Comparison of ENCODE assay signal across 15 cellular contexts in the genomic region with DNA sequence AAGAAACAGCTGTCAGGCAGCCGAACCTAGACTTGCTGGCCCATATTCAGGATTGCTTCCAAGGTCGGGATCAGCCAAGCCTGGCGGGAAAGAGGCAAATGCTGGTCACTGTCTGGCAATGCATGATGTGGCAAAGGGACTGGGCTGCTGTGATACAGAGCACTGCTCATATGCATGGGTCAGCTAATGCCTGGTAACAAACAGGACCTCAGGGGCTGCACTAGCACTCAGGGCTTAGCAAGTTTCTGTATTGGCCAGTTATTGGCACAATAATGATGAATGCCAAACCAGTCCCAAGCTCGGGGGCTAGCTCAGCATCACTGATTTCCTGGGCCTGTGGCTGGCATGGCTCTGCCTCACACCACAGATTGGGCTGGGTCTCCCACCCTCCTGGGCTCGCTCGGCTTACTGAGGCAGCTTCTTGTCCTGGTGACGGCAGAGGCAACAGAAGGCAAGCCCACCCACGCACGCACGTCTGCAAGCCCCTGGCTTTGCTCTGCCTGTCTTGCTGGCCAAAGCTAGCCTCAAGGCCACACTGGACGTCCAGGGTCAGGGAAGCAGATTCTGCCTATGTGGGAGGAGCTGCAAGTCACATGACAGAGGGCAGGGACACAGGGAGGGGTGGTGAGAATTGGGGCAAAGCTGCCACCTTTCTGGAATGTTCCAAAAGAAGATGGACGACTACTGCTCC. TPM values are rescaled to one million over a fixed set of nuclear protein-coding genes. Genes with fewer than 3 reads are reported as not detected.
DNase-seq lines count a peak whose midpoint lies in the region; ATAC-seq, FAIRE-seq and TF ChIP-seq lines count a peak whose summit lies in the region.
"Had no signal": no experiment of that assay in that cellular context is flagged by ENCODE, and none has a peak within 500 bp of the region (broad histone marks: within the 10 kb centered on the region; RNA-seq: fewer than 3 reads in every experiment).

No MANE protein-coding gene starts in this region.

- H3K4me3 Mint-ChIP-seq in natural killer cell treated with Interleukin-12 subunit alpha and Interleukin-12 subunit beta and Interleukin-15 and Interleukin-18, amount 100 ng/mL, for 72 hours = no peak overlapping the region
- no peak overlapping the region for H3K4me3 Mint-ChIP-seq in natural killer cell
- H3K4me3 Mint-ChIP-seq: CD4-positive, CD25-positive, alpha-beta regulatory T cell had no signal

- intact Hi-C loops in natural killer cell (cut with micrococcal nuclease) = no loop called here
- intact Hi-C loops in sciatic nerve (cut with DNase I) = no loop called here

- H3K27me3 ChIP-seq in H1 (replicated peaks in 1 of 4; ENCODE audit: control insufficient read depth in 3 of 4, extremely low read depth in 1 of 4, insufficient read depth in 3 of 4, low read length in 3 of 4) = peaks cover 0 to 2% (median 0%) of the 10 kb centered on the region in 4 experiments; a peak in 1 of 7 replicates

- H3K9me3 ChIP-seq in H1 (ENCODE audit: insufficient read depth in 2 of 2, low read depth in 1 of 2, low read length in 1 of 2) = 0 out of 4 replicates have a peak, but pooled peaks cover 0 to 2% of the 10 kb centered on the region in 2 experiments
- H3K9me3 ChIP-seq: BLaER1 treated with 17β-estradiol and CSF1 and Interleukin-3, amounts not matched to agents 10 nM and 100 nM had no signal

- no peak overlapping the region for H2BK5ac ChIP-seq in H1 (ENCODE audit: low read depth, low read length)

- H3K23me2 ChIP-seq in H1 (ENCODE audit: low read depth, low read length) = peaks cover 4% of the 10 kb centered on the region; the same call in 1 of the 2 replicates

- ATAC-seq in natural killer cell treated with Interleukin-12 subunit alpha and Interleukin-12 subunit beta and Interleukin-15 and Interleukin-18, amount 100 ng/mL, for 72 hours = no peak
- ATAC-seq in natural killer cell (no peak), sciatic nerve (peak; percentile 14), GM21528 (IDR thresholded peaks at IDR 0.05; ENCODE audit: low FRiP score, unreplicated experiment) (no peak)
- no peak for ATAC-seq in activated naive CD4-positive, alpha-beta T cell treated with anti-CD3 and anti-CD28 coated beads, Interleukin-2, amount 50 U/mL, for 72 hours

- no peak overlapping the region for H4K91ac ChIP-seq in H1 (replicated peaks; ENCODE audit: insufficient read length, low read length)

- CTCF ChIA-PET in H1 (lab: Charles Lee; ENCODE audit: partially characterized antibody) = interaction anchor here (0.8 to 1.5 kb wide), 4 partner anchors 14 to 52 kb away, joined by 3 to 4 read pairs (median 3); no protein-coding TSS in a partner anchor

- H2BK15ac ChIP-seq in H1 (ENCODE audit: low read length) = no peak overlapping the region

- no peak overlapping the region for H3K56ac ChIP-seq in H1 (replicated peaks; ENCODE audit: insufficient read length, low read depth, low read length)

- peak; percentile 54 for DNase-seq in natural killer cell treated with Interleukin-12 subunit alpha and Interleukin-12 subunit beta and Interleukin-15 and Interleukin-18, amount 100 ng/mL, for 72 hours (ENCODE audit: low spot score)
- no peak for DNase-seq in natural killer cell
- DNase-seq in H1 (ENCODE audit: low read depth in 1 of 2, low spot score in 2 of 2) = no peak
- DNase-seq in sciatic nerve (ENCODE audit: low spot score) = no peak
- DNase-seq in activated naive CD4-positive, alpha-beta T cell treated with anti-CD3 and anti-CD28 coated beads, Interleukin-2, amount 50 U/mL, for 72 hours (ENCODE audit: low spot score in 2 of 2) = no peak
- DNase-seq in LoVo (ENCODE audit: low spot score) = no peak
- no peak for DNase-seq in RCC 7860 (ENCODE audit: low spot score)
- DNase-seq: ACHN; CD4-positive, CD25-positive, alpha-beta regulatory T cell; GF-D8; GM23248; H7 had no signal

- H3K4ac ChIP-seq in H1 (replicated peaks; ENCODE audit: insufficient read length, low read depth, low read length) = no peak overlapping the region

- H3K4me1 Mint-ChIP-seq in natural killer cell treated with Interleukin-12 subunit alpha and Interleukin-12 subunit beta and Interleukin-15 and Interleukin-18, amount 100 ng/mL, for 72 hours (ENCODE audit: low read depth in 2 of 2) = no peaks in the 10 kb centered on the region
- H3K4me1 Mint-ChIP-seq in natural killer cell = no peaks in the 10 kb centered on the region
- H3K4me1 Mint-ChIP-seq: CD4-positive, CD25-positive, alpha-beta regulatory T cell had no signal

- H3K4me2 ChIP-seq in H1 (ENCODE audit: insufficient read depth in 1 of 2, low read depth in 2 of 2, low read length in 2 of 2) = no peak overlapping the region
- H3K4me2 ChIP-seq: BLaER1 treated with 17β-estradiol and CSF1 and Interleukin-3, amounts not matched to agents 10 nM and 100 nM had no signal

- peaks cover 5 to 16% (median 11%) of the 10 kb centered on the region in 4 experiments; a peak in 6 of 7 replicates for H3K4me1 ChIP-seq in H1 (replicated peaks in 1 of 4; ENCODE audit: control insufficient read depth in 3 of 4, insufficient read depth in 4 of 4, low read length in 3 of 4)
- H3K4me1 ChIP-seq: BLaER1 treated with 17β-estradiol and CSF1 and Interleukin-3, amounts not matched to agents 10 nM and 100 nM had no signal

- H2BK20ac ChIP-seq in H1 (ENCODE audit: low read length) = no peak overlapping the region

- no peaks in the 10 kb centered on the region for H3K79me1 ChIP-seq in H1 (ENCODE audit: low read depth, low read length)

- no peaks in the 10 kb centered on the region for H3K79me2 ChIP-seq in H1 (ENCODE audit: control insufficient read depth in 1 of 2, insufficient read depth in 2 of 2, low read length in 2 of 2)

- H2BK12ac ChIP-seq in H1 (ENCODE audit: low read depth, low read length) = no peak overlapping the region

- TF ChIP-seq EP300 in H1 (IDR thresholded peaks at IDR 0.05; ENCODE audit: borderline replicate concordance in 1 of 2, low read depth in 2 of 2, low read length in 2 of 2) = no peak

- H3K14ac ChIP-seq in H1 (ENCODE audit: insufficient read length) = no peak overlapping the region

- 0 out of 2 replicates have a peak overlapping the region, but pooled peaks have one; percentile 24 for H2AK5ac ChIP-seq in H1 (ENCODE audit: low read depth, low read length)

- H3K18ac ChIP-seq in H1 (ENCODE audit: extremely low read depth, low read length) = no peak overlapping the region

- H3K27ac ChIP-seq in H1 (ENCODE audit: low read depth, low read length) = no peak overlapping the region; the same call in 1 of the 2 replicates
- H3K27ac ChIP-seq: BLaER1 treated with 17β-estradiol and CSF1 and Interleukin-3, amounts not matched to agents 10 nM and 100 nM; GM23248 had no signal

- no peak for TF ChIP-seq RAD21 in H1 (IDR thresholded peaks at IDR 0.05 in 1 of 2, conservative IDR thresholded peaks at IDR 0.05 in 1 of 2; ENCODE audit: low read depth in 2 of 2, low read length in 2 of 2)

- H2AFZ ChIP-seq in H1 (ENCODE audit: low read length) = no peak overlapping the region
- H2AFZ ChIP-seq: GM23248 had no signal

- H3K36me3 Mint-ChIP-seq in natural killer cell treated with Interleukin-12 subunit alpha and Interleukin-12 subunit beta and Interleukin-15 and Interleukin-18, amount 100 ng/mL, for 72 hours = no peaks in the 10 kb centered on the region
- H3K36me3 Mint-ChIP-seq in natural killer cell = no peaks in the 10 kb centered on the region
- no peaks in the 10 kb centered on the region for H3K36me3 Mint-ChIP-seq in activated naive CD4-positive, alpha-beta T cell treated with anti-CD3 and anti-CD28 coated beads, Interleukin-2, amount 50 U/mL, for 72 hours
- H3K36me3 Mint-ChIP-seq: CD4-positive, CD25-positive, alpha-beta regulatory T cell had no signal

- no peak overlapping the region for H3K23ac ChIP-seq in H1 (ENCODE audit: insufficient read length)

- TF ChIP-seq CTCF in natural killer cell (IDR thresholded peaks at IDR 0.05) (no peak), H1 (IDR thresholded peaks at IDR 0.05; ENCODE audit: control extremely low read depth in 1 of 3, insufficient read depth in 1 of 3, low read depth in 1 of 3, low read length in 3 of 3) (no peak)

- H3K9me3 Mint-ChIP-seq in natural killer cell treated with Interleukin-12 subunit alpha and Interleukin-12 subunit beta and Interleukin-15 and Interleukin-18, amount 100 ng/mL, for 72 hours = no peaks in the 10 kb centered on the region
- H3K9me3 Mint-ChIP-seq in natural killer cell = no peaks in the 10 kb centered on the region
- no peaks in the 10 kb centered on the region for H3K9me3 Mint-ChIP-seq in activated naive CD4-positive, alpha-beta T cell treated with anti-CD3 and anti-CD28 coated beads, Interleukin-2, amount 50 U/mL, for 72 hours

- POLR2A ChIA-PET in H1 (lab: Charles Lee; ENCODE audit: partially characterized antibody) = interaction anchor here (0.9 kb wide), 1 partner anchor 11 kb away, joined by 3 read pairs; no protein-coding TSS in a partner anchor

- TF ChIP-seq POLR2A in H1 (IDR thresholded peaks at IDR 0.05; ENCODE audit: control extremely low read depth in 1 of 2, low read depth in 2 of 2, low read length in 2 of 2) = no peak

- peaks cover 0 to 2% of the 10 kb centered on the region in 2 experiments for H4K20me1 ChIP-seq in H1 (replicated peaks in 1 of 2; ENCODE audit: control insufficient read depth in 1 of 2, insufficient read depth in 2 of 2, low read length in 2 of 2)
- H4K20me1 ChIP-seq: BLaER1 treated with 17β-estradiol and CSF1 and Interleukin-3, amounts not matched to agents 10 nM and 100 nM had no signal

- no peak overlapping the region for H4K5ac ChIP-seq in H1 (ENCODE audit: insufficient read length, low read depth, low read length)

- H3K27me3 Mint-ChIP-seq in natural killer cell treated with Interleukin-12 subunit alpha and Interleukin-12 subunit beta and Interleukin-15 and Interleukin-18, amount 100 ng/mL, for 72 hours = peaks cover 13 to 18% of the 10 kb centered on the region in 2 donors
- H3K27me3 Mint-ChIP-seq in natural killer cell (ENCODE audit: low read depth in 2 of 2) = peaks cover 12 to 20% of the 10 kb centered on the region in 2 donors

- H3K9ac ChIP-seq in H1 (replicated peaks in 1 of 4; ENCODE audit: extremely low read depth in 1 of 4, low read depth in 3 of 4, low read length in 3 of 4) = no peak overlapping the region
- H3K9ac ChIP-seq: BLaER1 treated with 17β-estradiol and CSF1 and Interleukin-3, amounts not matched to agents 10 nM and 100 nM; GM23248 had no signal

- H3K4me3 ChIP-seq in H1 (ENCODE audit: extremely low read depth in 1 of 4, insufficient read depth in 2 of 4, low read depth in 3 of 4, low read length in 4 of 4) = no peak overlapping the region
- H3K4me3 ChIP-seq: BLaER1 treated with 17β-estradiol and CSF1 and Interleukin-3, amounts not matched to agents 10 nM and 100 nM; GM23248 had no signal

- H2BK120ac ChIP-seq in H1 (replicated peaks; ENCODE audit: low read depth, low read length) = no peak overlapping the region

- no peaks in the 10 kb centered on the region for H3K36me3 ChIP-seq in H1 (ENCODE audit: control insufficient read depth in 2 of 4, insufficient read depth in 4 of 4, low read length in 3 of 4)
- H3K36me3 ChIP-seq: BLaER1 treated with 17β-estradiol and CSF1 and Interleukin-3, amounts not matched to agents 10 nM and 100 nM had no signal

- H3K27ac Mint-ChIP-seq in natural killer cell treated with Interleukin-12 subunit alpha and Interleukin-12 subunit beta and Interleukin-15 and Interleukin-18, amount 100 ng/mL, for 72 hours = no peak overlapping the region
- no peak overlapping the region for H3K27ac Mint-ChIP-seq in natural killer cell
- no peak overlapping the region for H3K27ac Mint-ChIP-seq in activated naive CD4-positive, alpha-beta T cell treated with anti-CD3 and anti-CD28 coated beads, Interleukin-2, amount 50 U/mL, for 72 hours
- H3K27ac Mint-ChIP-seq: CD4-positive, CD25-positive, alpha-beta regulatory T cell had no signal

- FAIRE-seq in H1 (lab: Jason Lieb, UNC) (no peak), RCC 7860 (lab: Jason Lieb, UNC) (no peak)
- FAIRE-seq: GM19239 had no signal

- 91% methylated on average over 12 of the region's 12 CpGs; no CpG with 5 or more reads in 1 of the 2 experiments for WGBS in H1 (ENCODE audit: extremely low coverage in 1 of 2, insufficient coverage in 1 of 2, insufficient read length in 1 of 2, insufficient replicate concordance in 2 of 2, low coverage in 1 of 2, low lambda C conversion rate in 2 of 2, missing lambda C conversion rate in 1 of 2), 2 experiments

- no peak overlapping the region for H4K8ac ChIP-seq in H1 (ENCODE audit: extremely low read depth, insufficient read depth, low read length)

RNA-seq across cellular contexts. Expression of a gene that starts 21.4 kb away (rescaled TPM):
- total RNA-seq in natural killer cell treated with Interleukin-12 subunit alpha and Interleukin-12 subunit beta and Interleukin-15 and Interleukin-18, amount 100 ng/mL, for 72 hours = 10 to 100 TPM; 44.1 to 92.4 TPM
- total RNA-seq in natural killer cell = 10 to 100 TPM; 49.2 to 63.6 (median 55.4) TPM
- 28.7 and 29.0 TPM in 2 replicates for total RNA-seq in H1 (2021; fragmentation: NEBNext Ultra II Directional; extraction: Animal tissue kit (Norgen Biotek cat#: 25700))
- polyA plus RNA-seq in H1 (2011; rRNA removed) = 6.9 and 15.2 TPM in 2 replicates
- 5.9 TPM for polyA plus RNA-seq in H1 (2011; cell fraction: cytosol; rRNA removed)
- 22.2 TPM for polyA plus RNA-seq in H1 (2011; cell fraction: nucleus; rRNA removed)
- polyA plus RNA-seq in H1 (2012, experiment 1 of 2) = 11.2 to 16.6 TPM (median 15.1 TPM) in 4 replicates
- 10.7 TPM for polyA plus RNA-seq in H1 (2012, experiment 2 of 2)
- 9.7 TPM for polyA plus RNA-seq in H1 (2013, experiment 1 of 2)
- polyA plus RNA-seq in H1 (2013, experiment 2 of 2) = 9.0 TPM
- 22.7 and 24.2 TPM in 2 replicates for polyA minus RNA-seq in H1 (2011; rRNA and poly(A)+ RNA removed)
- 20.0 TPM for polyA minus RNA-seq in H1 (2011; cell fraction: cytosol; rRNA and poly(A)+ RNA removed)
- polyA minus RNA-seq in H1 (2011; cell fraction: nucleus; rRNA and poly(A)+ RNA removed) = 53.0 TPM
- total RNA-seq in sciatic nerve = 35.7 TPM
- 100 to 1,000 TPM in 1 of 2 donors, 10 to 100 TPM in 1; 59.5 to 128 TPM for total RNA-seq in activated naive CD4-positive, alpha-beta T cell treated with anti-CD3 and anti-CD28 coated beads, Interleukin-2, amount 50 U/mL, for 72 hours

RNA-seq across cellular contexts. Expression of a gene that starts 46.8 kb away (rescaled TPM):
- total RNA-seq in natural killer cell treated with Interleukin-12 subunit alpha and Interleukin-12 subunit beta and Interleukin-15 and Interleukin-18, amount 100 ng/mL, for 72 hours = under 1 TPM; 0.38 to 0.92 TPM
- 1 to 10 TPM; 1.0 to 2.2 (median 2.2) TPM for total RNA-seq in natural killer cell
- total RNA-seq in H1 (2021; fragmentation: NEBNext Ultra II Directional; extraction: Animal tissue kit (Norgen Biotek cat#: 25700)) = 12.0 and 14.8 TPM in 2 replicates
- polyA plus RNA-seq in H1 (2011; rRNA removed) = 17.9 and 35.0 TPM in 2 replicates
- polyA plus RNA-seq in H1 (2011; cell fraction: cytosol; rRNA removed) = 23.1 TPM
- polyA plus RNA-seq in H1 (2011; cell fraction: nucleus; rRNA removed) = 54.8 TPM
- 10.6 to 21.0 TPM (median 15.1 TPM) in 4 replicates for polyA plus RNA-seq in H1 (2012, experiment 1 of 2)
- polyA plus RNA-seq in H1 (2012, experiment 2 of 2) = 7.3 TPM
- 3.9 TPM for polyA plus RNA-seq in H1 (2013, experiment 1 of 2)
- 3.1 TPM for polyA plus RNA-seq in H1 (2013, experiment 2 of 2)
- polyA minus RNA-seq in H1 (2011; rRNA and poly(A)+ RNA removed) = 12.1 and 20.6 TPM in 2 replicates
- 21.1 TPM for polyA minus RNA-seq in H1 (2011; cell fraction: cytosol; rRNA and poly(A)+ RNA removed)
- 22.5 TPM for polyA minus RNA-seq in H1 (2011; cell fraction: nucleus; rRNA and poly(A)+ RNA removed)
- 0.53 TPM for total RNA-seq in sciatic nerve
- total RNA-seq in activated naive CD4-positive, alpha-beta T cell treated with anti-CD3 and anti-CD28 coated beads, Interleukin-2, amount 50 U/mL, for 72 hours = 100 to 1,000 TPM in 1 of 2 donors, 10 to 100 TPM in 1; 23.0 to 135 TPM
